ENCODE assay signal across 1 cellular context in genomic region chr4:145907363-145907762, GRCh38.
TF ChIP-seq lines count a peak whose summit lies in the region.

No MANE protein-coding gene starts in this region.

TF ChIP-seq in GM23338, 12 proteins besides CTCF, POLR2A, EP300 and RAD21 (continued from another document):
- TF ChIP-seq ZNF462 (CRISPR knock-in tag; IDR thresholded peaks at IDR 0.05) (no peak), ZNF114 (CRISPR knock-in tag; IDR thresholded peaks at IDR 0.05) (no peak)
